Comparison of ENCODE assay signal across 8 cellular contexts in genomic region chr21:37364722-37365121, GRCh38. TPM values are rescaled to one million over a fixed set of nuclear protein-coding genes. Genes with fewer than 3 reads are reported as not detected.
A peak's percentile ranks its signal among the peaks of the same experiment; 100 is the strongest.
DNase-seq lines count a peak whose midpoint lies in the region; ATAC-seq and TF ChIP-seq lines count a peak whose summit lies in the region.

No MANE protein-coding gene starts in this region.

- H3K27me3 ChIP-seq in Caco-2 (replicated peaks; ENCODE audit: control insufficient read depth, insufficient read depth, low read length) (no peaks in the 10 kb centered on the region), endocrine pancreas (ENCODE audit: control insufficient read depth, insufficient read depth, low read length) (no peaks in the 10 kb centered on the region), neutrophil (no peaks in the 10 kb centered on the region)

- CTCF ChIA-PET in Caco-2 (lab: Charles Lee), result no interaction called here

- H3K27me3 Mint-ChIP-seq in Caco-2 (ENCODE audit: insufficient read depth, unreplicated experiment), result no peaks in the 10 kb centered on the region

- H3K9me3 ChIP-seq in Caco-2 (no peaks in the 10 kb centered on the region), endocrine pancreas (ENCODE audit: control insufficient read depth, low read length) (no peaks in the 10 kb centered on the region), neutrophil (no peaks in the 10 kb centered on the region)

- TF ChIP-seq CTCF in Caco-2 (IDR thresholded peaks at IDR 0.05; ENCODE audit: insufficient read depth in 1 of 2, low read depth in 1 of 2, low read length in 1 of 2, severe bottlenecking in 1 of 2, unreplicated experiment in 1 of 2), result no peak
- no peak for TF ChIP-seq CTCF in NB4 (IDR thresholded peaks at IDR 0.05; ENCODE audit: low read depth, low read length)
- TF ChIP-seq CTCF in neutrophil (IDR thresholded peaks at IDR 0.05), result no peak
- TF ChIP-seq CTCF in GM13976 (IDR thresholded peaks at IDR 0.05; ENCODE audit: borderline replicate concordance, control extremely low read depth, extremely low read depth, insufficient read depth, missing control alignments), result no peak

- H3K27ac Mint-ChIP-seq in Caco-2 (ENCODE audit: unreplicated experiment), result peak overlapping the region; percentile 100

- H3K4me3 ChIP-seq in Caco-2 (ENCODE audit: low read depth, low read length) (peak overlapping the region; percentile 82), NB4 (ENCODE audit: low read depth, low read length) (peak overlapping the region; percentile 90), endocrine pancreas (ENCODE audit: control insufficient read depth, insufficient read depth, low read length) (peak overlapping the region; percentile 88), neutrophil (ENCODE audit: low read depth in 1 of 2, low read length in 1 of 2) (peak overlapping the region; percentile 71 to 92)

- H3K36me3 ChIP-seq in Caco-2 (ENCODE audit: control insufficient read depth, insufficient read depth, low read length) (no peaks in the 10 kb centered on the region), endocrine pancreas (ENCODE audit: control insufficient read depth, insufficient read depth, low read length) (no peaks in the 10 kb centered on the region), neutrophil (no peaks in the 10 kb centered on the region)

- DNase-seq in Caco-2 (no peak), NB4 (ENCODE audit: low read depth) (peak; percentile 71), GM13976 (ENCODE audit: low spot score) (no peak), NCI-H2227 treated with DMSO at 0.1 percent for 48 hours (lab: John Stamatoyannopoulos, UW) (no peak), NCI-H146 (lab: John Stamatoyannopoulos, UW) (no peak)

- H3K27ac ChIP-seq in neutrophil, result peak overlapping the region; percentile 99

- no peak for ATAC-seq in HG03196 (IDR thresholded peaks at IDR 0.05; ENCODE audit: unreplicated experiment)

- in situ Hi-C loops in GM13976 (cut with MboI; ENCODE audit: low sequenced_read_pairs, unreplicated experiment), result no loop called here

- peaks cover 19% of the 10 kb centered on the region for H3K4me1 ChIP-seq in Caco-2
- H3K4me1 ChIP-seq in endocrine pancreas (ENCODE audit: control insufficient read depth, insufficient read depth, low read length), result peaks cover 12% of the 10 kb centered on the region
- peaks cover 28 to 29% of the 10 kb centered on the region in 2 experiments for H3K4me1 ChIP-seq in neutrophil (ENCODE audit: control insufficient read depth in 1 of 2, insufficient read depth in 1 of 2, low read depth in 1 of 2, low read length in 1 of 2)

- H3K4me3 Mint-ChIP-seq in Caco-2 (ENCODE audit: unreplicated experiment), result peak overlapping the region; percentile 99

- BruUV-seq in Caco-2 (replicated peaks; lab: Mats Ljungman, UMichigan), result no TSS peak

- no peak overlapping the region for H3K9ac ChIP-seq in endocrine pancreas (ENCODE audit: control insufficient read depth, insufficient read depth, low read length)

- intact Hi-C loops in Caco-2 (cut with micrococcal nuclease; ENCODE audit: unreplicated experiment), result loop anchor here (2.0 to 5.0 kb wide), 4 partner anchors 26 to 397 kb away; partner anchors contain the start of gene HLCS

- POLR2A ChIA-PET in Caco-2 (lab: Charles Lee), result interaction anchor here (1.5 to 2.7 kb wide), 4 partner anchors 98 to 199 kb away, joined by 5 to 25 read pairs (median 7); partner anchors contain the start of gene VPS26C

- H3K4me1 Mint-ChIP-seq in Caco-2 (ENCODE audit: low read depth, unreplicated experiment), result peaks cover 6% of the 10 kb centered on the region

- no peak for TF ChIP-seq POLR2A in NB4 (IDR thresholded peaks at IDR 0.05; ENCODE audit: extremely low read depth, insufficient read length)

- peaks cover 10% of the 10 kb centered on the region for H3K36me3 Mint-ChIP-seq in Caco-2 (ENCODE audit: insufficient read depth, unreplicated experiment)

- H3K9me3 Mint-ChIP-seq in Caco-2 (ENCODE audit: unreplicated experiment), result no peaks in the 10 kb centered on the region

RNA-seq across cellular contexts. Expression of gene DYRK1A, which starts 1.9 kb away (rescaled TPM):
- total RNA-seq in Caco-2 (2022), result 50.9 and 51.5 TPM in 2 replicates
